ENCODE assay signal across 9 cellular contexts in genomic region chr3:36957862-36958686, GRCh38. TPM values are rescaled to one million over a fixed set of nuclear protein-coding genes. Genes with fewer than 3 reads are reported as not detected.
DNase-seq lines count a peak whose midpoint lies in the region; ATAC-seq, FAIRE-seq and TF ChIP-seq lines count a peak whose summit lies in the region.
"Had no signal": no experiment of that assay in that cellular context is flagged by ENCODE, and none has a peak within 500 bp of the region (broad histone marks: within the 10 kb centered on the region; RNA-seq: fewer than 3 reads in every experiment).

No MANE protein-coding gene starts in this region.

- H3K27me3 ChIP-seq in keratinocyte (ENCODE audit: control insufficient read depth, extremely low read depth, insufficient read depth, low read length) = no peaks in the 10 kb centered on the region

- H3K27ac Mint-ChIP-seq in activated CD8-positive, alpha-beta T cell treated with anti-CD3 and anti-CD28 coated beads, Interleukin-2, amount 10 ng/mL, durations not matched to agents 7 days and 5 days = peak overlapping the region; percentile 63

- H3K4me3 Mint-ChIP-seq in activated CD8-positive, alpha-beta T cell treated with anti-CD3 and anti-CD28 coated beads, Interleukin-2, amount 10 ng/mL, durations not matched to agents 7 days and 5 days = no peak overlapping the region

- CTCF ChIA-PET in activated CD8-positive, alpha-beta T cell treated with anti-CD3 and anti-CD28 coated beads, Interleukin-2, amount 10 ng/mL, durations not matched to agents 7 days and 5 days (lab: Charles Lee) = interaction anchor here (0.6 to 4.7 kb wide), 55 partner anchors 8 to 576 kb away, joined by 3 to 84 read pairs (median 6); partner anchors contain the start of genes EPM2AIP1, MLH1 and TRANK1

- H3K4me2 ChIP-seq in keratinocyte (ENCODE audit: control insufficient read depth, extremely low read depth, insufficient read depth, low read depth, low read length) = peak overlapping the region; percentile 82

- H3K27ac ChIP-seq in keratinocyte (ENCODE audit: control insufficient read depth, insufficient read depth, low read length) = peak overlapping the region; percentile 92

- in situ Hi-C loops in ACHN (cut with HindIII; ENCODE audit: low pct_ligation_motif_present, low pct_unique_long_range_greater_than_20kb, low sequenced_read_pairs) = no loop called here

- H3K4me1 ChIP-seq in keratinocyte (ENCODE audit: control insufficient read depth, extremely low read depth, insufficient read depth, low read length) = peaks cover 12% of the 10 kb centered on the region

- no peaks in the 10 kb centered on the region for H3K36me3 ChIP-seq in keratinocyte (ENCODE audit: control insufficient read depth in 2 of 2, extremely low read depth in 1 of 2, insufficient read depth in 2 of 2, low read length in 2 of 2)

- H3K9me3 Mint-ChIP-seq in activated CD8-positive, alpha-beta T cell treated with anti-CD3 and anti-CD28 coated beads, Interleukin-2, amount 10 ng/mL, durations not matched to agents 7 days and 5 days (ENCODE audit: insufficient read depth) = no peaks in the 10 kb centered on the region
- H3K9me3 Mint-ChIP-seq: neural crest cell had no signal

- no peaks in the 10 kb centered on the region for H3K79me2 ChIP-seq in keratinocyte (ENCODE audit: control insufficient read depth, insufficient read depth, low read length)

- H3K4me3 ChIP-seq in keratinocyte (ENCODE audit: control insufficient read depth in 2 of 3, extremely low read depth in 1 of 3, insufficient read depth in 2 of 3, low read depth in 1 of 3, low read length in 3 of 3) = peak overlapping the region in 2 of 3 experiments; percentile 35 to 45

- H2AFZ ChIP-seq in keratinocyte (ENCODE audit: control insufficient read depth, low read length) = peak overlapping the region; percentile 61

- no peaks in the 10 kb centered on the region for H4K20me1 ChIP-seq in keratinocyte (ENCODE audit: control insufficient read depth, extremely low read depth, insufficient read depth, low read length)

- H3K36me3 Mint-ChIP-seq in activated CD8-positive, alpha-beta T cell treated with anti-CD3 and anti-CD28 coated beads, Interleukin-2, amount 10 ng/mL, durations not matched to agents 7 days and 5 days (ENCODE audit: low read depth) = no peaks in the 10 kb centered on the region

- FAIRE-seq in keratinocyte (lab: Jason Lieb, UNC) = peak; percentile 84

- ATAC-seq in activated CD8-positive, alpha-beta T cell treated with anti-CD3 and anti-CD28 coated beads, Interleukin-2, amount 10 ng/mL, durations not matched to agents 7 days and 5 days = no peak
- no peak for ATAC-seq in HG03175 (IDR thresholded peaks at IDR 0.05; ENCODE audit: unreplicated experiment)

- H3K9me1 ChIP-seq in keratinocyte (ENCODE audit: control insufficient read depth, extremely low read depth, insufficient read depth, low read length) = no peaks in the 10 kb centered on the region

- H3K4me1 Mint-ChIP-seq in activated CD8-positive, alpha-beta T cell treated with anti-CD3 and anti-CD28 coated beads, Interleukin-2, amount 10 ng/mL, durations not matched to agents 7 days and 5 days (ENCODE audit: low read depth) = peaks cover 14% of the 10 kb centered on the region

- H3K9ac ChIP-seq in keratinocyte (ENCODE audit: control insufficient read depth, extremely low read depth, insufficient read depth, low read length) = peak overlapping the region; percentile 72

- dilution Hi-C loops in keratinocyte (cut with MboI; ENCODE audit: extremely low pct_ligation_motif_present, low sequenced_read_pairs) = no loop called here

- no peak for TF ChIP-seq CTCF in keratinocyte (optimal IDR thresholded peaks at IDR 0.05 in 1 of 3, IDR thresholded peaks at IDR 0.05 in 1 of 3, conservative IDR thresholded peaks at IDR 0.05 in 1 of 3; ENCODE audit: extremely low read depth in 1 of 3, insufficient read depth in 2 of 3, low read length in 3 of 3)

- POLR2A ChIA-PET in activated CD8-positive, alpha-beta T cell treated with anti-CD3 and anti-CD28 coated beads, Interleukin-2, amount 10 ng/mL, durations not matched to agents 7 days and 5 days (lab: Charles Lee) = interaction anchor here (0.6 to 2.9 kb wide), 6 partner anchors 14 to 82 kb away, joined by 4 to 11 read pairs (median 7); partner anchors contain the start of genes EPM2AIP1, MLH1 and TRANK1

- peaks cover 2% of the 10 kb centered on the region for H3K27me3 Mint-ChIP-seq in activated CD8-positive, alpha-beta T cell treated with anti-CD3 and anti-CD28 coated beads, Interleukin-2, amount 10 ng/mL, durations not matched to agents 7 days and 5 days (ENCODE audit: low read depth)

- peak; percentile 25 for DNase-seq in ACHN
- DNase-seq in HCEC 1CT = peak; percentile 75
- no peak for DNase-seq in activated CD8-positive, alpha-beta T cell treated with anti-CD3 and anti-CD28 coated beads, Interleukin-2, amount 10 ng/mL, durations not matched to agents 7 days and 5 days
- peak; percentile 63 for DNase-seq in keratinocyte (ENCODE audit: low read depth, low spot score)
- no peak for DNase-seq in activated effector memory CD4-positive, alpha-beta T cell treated with Interleukin-2 at 50 U/mL for 16 hours
- no peak for DNase-seq in NCI-H1436 (lab: John Stamatoyannopoulos, UW)
- DNase-seq in T-helper 9 cell = no peak

- no peaks in the 10 kb centered on the region for H3K9me3 ChIP-seq in keratinocyte (ENCODE audit: control insufficient read depth, low read depth, low read length)

RNA-seq across cellular contexts. Expression of gene TRANK1, which starts 13.2 kb away (rescaled TPM):
- 10 to 100 TPM; 49.3 to 52.3 TPM for total RNA-seq in activated CD8-positive, alpha-beta T cell treated with anti-CD3 and anti-CD28 coated beads, Interleukin-2, amount 10 ng/mL, durations not matched to agents 7 days and 5 days
- 2.5 to 4.7 TPM (median 3.2 TPM) in 3 replicates for polyA plus RNA-seq in keratinocyte
- 0.61 TPM for polyA plus RNA-seq in keratinocyte (2011; ENCODE audit: low read depth)
- 1.4 and 1.5 TPM in 2 replicates for polyA plus RNA-seq in keratinocyte (2011; cell fraction: cytosol; rRNA removed)
- polyA plus RNA-seq in keratinocyte (2011; cell fraction: nucleus; rRNA removed) = 12.4 and 13.7 TPM in 2 replicates
- 1.3 and 2.6 TPM in 2 replicates for polyA plus RNA-seq in keratinocyte (2012; ENCODE audit: low replicate concordance)
- polyA minus RNA-seq in keratinocyte = 7.7 to 13.6 TPM (median 8.4 TPM) in 3 replicates
- polyA minus RNA-seq in keratinocyte (2011; cell fraction: cytosol; rRNA and poly(A)+ RNA removed) = 1.5 TPM
- polyA minus RNA-seq in keratinocyte (2011; cell fraction: nucleus; rRNA and poly(A)+ RNA removed) = 9.8 and 13.0 TPM in 2 replicates

RNA-seq across cellular contexts. Expression of gene EPM2AIP1, which starts 34.9 kb away (rescaled TPM):
- total RNA-seq in activated CD8-positive, alpha-beta T cell treated with anti-CD3 and anti-CD28 coated beads, Interleukin-2, amount 10 ng/mL, durations not matched to agents 7 days and 5 days = 10 to 100 TPM; 18.4 to 19.3 TPM
- 3.8 to 5.5 TPM (median 5.2 TPM) in 3 replicates for polyA plus RNA-seq in keratinocyte
- polyA plus RNA-seq in keratinocyte (2011; ENCODE audit: low read depth) = 5.4 TPM
- 0.99 and 1.9 TPM in 2 replicates for polyA plus RNA-seq in keratinocyte (2011; cell fraction: cytosol; rRNA removed)
- polyA plus RNA-seq in keratinocyte (2011; cell fraction: nucleus; rRNA removed) = 8.2 and 13.1 TPM in 2 replicates
- 3.9 and 4.7 TPM in 2 replicates for polyA plus RNA-seq in keratinocyte (2012; ENCODE audit: low replicate concordance)
- 1.9 to 8.1 TPM (median 5.1 TPM) in 3 replicates for polyA minus RNA-seq in keratinocyte
- polyA minus RNA-seq in keratinocyte (2011; cell fraction: cytosol; rRNA and poly(A)+ RNA removed) = 5.6 TPM
- polyA minus RNA-seq in keratinocyte (2011; cell fraction: nucleus; rRNA and poly(A)+ RNA removed) = 6.0 and 10.0 TPM in 2 replicates

RNA-seq across cellular contexts. Expression of gene MLH1, which starts 35.2 kb away (rescaled TPM):
- 10 to 100 TPM; 60.9 to 65.3 TPM for total RNA-seq in activated CD8-positive, alpha-beta T cell treated with anti-CD3 and anti-CD28 coated beads, Interleukin-2, amount 10 ng/mL, durations not matched to agents 7 days and 5 days
- 30.5 to 44.7 TPM (median 33.7 TPM) in 3 replicates for polyA plus RNA-seq in keratinocyte
- polyA plus RNA-seq in keratinocyte (2011; ENCODE audit: low read depth) = 10.9 TPM
- polyA plus RNA-seq in keratinocyte (2011; cell fraction: cytosol; rRNA removed) = 24.6 and 49.4 TPM in 2 replicates
- 33.1 and 35.9 TPM in 2 replicates for polyA plus RNA-seq in keratinocyte (2011; cell fraction: nucleus; rRNA removed)
- polyA plus RNA-seq in keratinocyte (2012; ENCODE audit: low replicate concordance) = 15.2 and 25.0 TPM in 2 replicates
- polyA minus RNA-seq in keratinocyte = 32.4 to 49.3 TPM (median 32.5 TPM) in 3 replicates
- polyA minus RNA-seq in keratinocyte (2011; cell fraction: cytosol; rRNA and poly(A)+ RNA removed) = 23.8 TPM
- 15.5 and 37.1 TPM in 2 replicates for polyA minus RNA-seq in keratinocyte (2011; cell fraction: nucleus; rRNA and poly(A)+ RNA removed)

Comparison
In these comparisons a context has a peak if more than half of its experiments do, and no peak if none do; other contexts are left out.
1. DNase-seq: peak in ACHN (single experiment), HCEC 1CT (single experiment) and keratinocyte (single experiment); none in activated CD8-positive, alpha-beta T cell treated with anti-CD3 and anti-CD28 coated beads, Interleukin-2, amount 10 ng/mL, durations not matched to agents 7 days and 5 days (single experiment), activated effector memory CD4-positive, alpha-beta T cell treated with Interleukin-2 at 50 U/mL for 16 hours (single experiment), NCI-H1436 (single experiment) and T-helper 9 cell (single experiment).